Comparison of ENCODE assay signal across 14 cellular contexts in genomic region chr11:57161351-57161750, GRCh38.
"Had no signal": no experiment of that assay in that cellular context is flagged by ENCODE, and none has a peak within 500 bp of the region (broad histone marks: within the 10 kb centered on the region; RNA-seq: fewer than 3 reads in every experiment).

No MANE protein-coding gene starts in this region.

- H3K4me1 Mint-ChIP-seq: activated naive CD8-positive, alpha-beta T cell treated with anti-CD3 and anti-CD28 coated beads, Interleukin-2, amount 10 ng/mL, durations not matched to agents 7 days and 5 days; stimulated activated memory B cell treated with anti-CD40 and anti-IgM and Interleukin-4, amounts not matched to agents 10 μg/mL and 1 μg/mL and 100 μg/mL, for 72 hours had no signal

- H3K27ac Mint-ChIP-seq: activated CD8-positive, alpha-beta T cell treated with anti-CD3 and anti-CD28 coated beads for 36 hours; activated naive CD8-positive, alpha-beta T cell treated with anti-CD3 and anti-CD28 coated beads, Interleukin-2, amount 10 ng/mL, durations not matched to agents 7 days and 5 days; naive thymus-derived CD4-positive, alpha-beta T cell; stimulated activated memory B cell treated with anti-CD40 and anti-IgM and Interleukin-4, amounts not matched to agents 10 μg/mL and 1 μg/mL and 100 μg/mL, for 72 hours; WTC11 had no signal

- H3K9me3 Mint-ChIP-seq: activated CD8-positive, alpha-beta T cell treated with anti-CD3 and anti-CD28 coated beads for 36 hours; activated naive CD8-positive, alpha-beta T cell treated with anti-CD3 and anti-CD28 coated beads, Interleukin-2, amount 10 ng/mL, durations not matched to agents 7 days and 5 days; stimulated activated memory B cell treated with anti-CD40 and anti-IgM and Interleukin-4, amounts not matched to agents 10 μg/mL and 1 μg/mL and 100 μg/mL, for 72 hours; WTC11 had no signal

- H3K36me3 Mint-ChIP-seq: activated naive CD8-positive, alpha-beta T cell treated with anti-CD3 and anti-CD28 coated beads, Interleukin-2, amount 10 ng/mL, durations not matched to agents 7 days and 5 days; naive thymus-derived CD4-positive, alpha-beta T cell; stimulated activated memory B cell treated with anti-CD40 and anti-IgM and Interleukin-4, amounts not matched to agents 10 μg/mL and 1 μg/mL and 100 μg/mL, for 72 hours; WTC11 had no signal

- H3K4me3 Mint-ChIP-seq: activated CD8-positive, alpha-beta T cell treated with anti-CD3 and anti-CD28 coated beads for 36 hours; activated naive CD8-positive, alpha-beta T cell treated with anti-CD3 and anti-CD28 coated beads, Interleukin-2, amount 10 ng/mL, durations not matched to agents 7 days and 5 days; naive thymus-derived CD4-positive, alpha-beta T cell; stimulated activated memory B cell treated with anti-CD40 and anti-IgM and Interleukin-4, amounts not matched to agents 10 μg/mL and 1 μg/mL and 100 μg/mL, for 72 hours; WTC11 had no signal

- DNase-seq: activated CD4-positive, alpha-beta T cell treated with anti-CD3 and anti-CD28 coated beads for 4 hours; activated CD8-positive, alpha-beta T cell treated with anti-CD3 and anti-CD28 coated beads for 36 hours; activated naive CD4-positive, alpha-beta T cell; activated naive CD8-positive, alpha-beta T cell treated with anti-CD3 and anti-CD28 coated beads, Interleukin-2, amount 10 ng/mL, durations not matched to agents 7 days and 5 days; cortex of kidney; effector CD4-positive, alpha-beta T cell; hypothalamus; kidney; left lung; mammary epithelial cell; mucosa of descending colon; naive thymus-derived CD4-positive, alpha-beta T cell had no signal
